ENCODE assay signal across 16 cellular contexts in the genomic region with DNA sequence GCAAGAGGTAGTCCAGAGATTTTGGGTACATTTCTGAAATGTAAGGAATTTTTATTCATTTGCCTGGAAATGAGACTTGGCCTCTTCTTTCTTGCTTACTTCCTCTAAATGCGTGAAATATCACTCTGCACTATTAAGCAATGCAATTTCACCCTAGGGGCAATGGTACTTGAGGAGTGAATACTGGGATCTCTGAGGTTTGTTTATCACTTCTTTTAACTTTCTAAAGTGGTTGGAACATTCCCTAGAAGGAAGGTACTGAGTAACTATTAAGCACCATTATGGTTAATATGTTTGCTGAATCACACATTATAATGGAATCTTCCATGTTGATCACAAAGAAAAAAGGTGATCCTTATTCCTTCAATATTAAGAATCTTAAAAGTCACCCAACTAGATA.
A peak's percentile ranks its signal among the peaks of the same experiment; 100 is the strongest.
DNase-seq lines count a peak whose midpoint lies in the region; ATAC-seq and TF ChIP-seq lines count a peak whose summit lies in the region.
"Had no signal": no experiment of that assay in that cellular context is flagged by ENCODE, and none has a peak within 500 bp of the region (broad histone marks: within the 10 kb centered on the region; RNA-seq: fewer than 3 reads in every experiment).

No MANE protein-coding gene starts in this region.

- H3K4me1 ChIP-seq in mammary epithelial cell (ENCODE audit: insufficient read depth, low read length) (peaks cover 4% of the 10 kb centered on the region), lung (ENCODE audit: control insufficient read depth in 2 of 2, insufficient read depth in 2 of 2, low read length in 2 of 2) (no peaks in the 10 kb centered on the region)
- H3K4me1 ChIP-seq: HAP-1 had no signal

- no TSS peak for BruUV-seq in MCF 10A (replicated peaks; lab: Mats Ljungman, UMichigan)
- BruUV-seq in mammary epithelial cell (replicated peaks; lab: Mats Ljungman, UMichigan) = no TSS peak

- no peak overlapping the region for H3K4me2 ChIP-seq in mammary epithelial cell (ENCODE audit: insufficient read depth, low read depth, low read length)

- no peaks in the 10 kb centered on the region for H3K9me3 ChIP-seq in mammary epithelial cell (replicated peaks; ENCODE audit: insufficient read depth, low read length)
- H3K9me3 ChIP-seq in lung (ENCODE audit: control insufficient read depth in 2 of 2, insufficient read depth in 1 of 2, low read length in 1 of 2) = no peaks in the 10 kb centered on the region
- H3K9me3 ChIP-seq: BLaER1 treated with 17β-estradiol and CSF1 and Interleukin-3, amounts not matched to agents 10 nM and 100 nM; HAP-1 had no signal

- dilution Hi-C loops in mammary epithelial cell (cut with HindIII; ENCODE audit: low sequenced_read_pairs) = no loop called here

- CTCF ChIA-PET in MCF 10A (lab: Yijun Ruan, JAX) = interaction anchor here (1.8 kb wide), 1 partner anchor 13 kb away, joined by 10 read pairs; no protein-coding TSS in a partner anchor
- CTCF ChIA-PET in mammary epithelial cell (lab: Charles Lee; ENCODE audit: low non-redundant PET) = interaction anchor here (0.6 kb wide), 1 partner anchor 145 kb away, joined by 3 read pairs; no protein-coding TSS in a partner anchor

- no peaks in the 10 kb centered on the region for H3K27me3 Mint-ChIP-seq in MCF 10A (ENCODE audit: insufficient read depth, unreplicated experiment)

- no peak overlapping the region for H2AFZ ChIP-seq in mammary epithelial cell (ENCODE audit: low read depth, low read length)
- H2AFZ ChIP-seq: GM23248 had no signal

- ATAC-seq in lung (ENCODE audit: insufficient read depth, low FRiP score) (peak; percentile 61), HG03196 (IDR thresholded peaks at IDR 0.05; ENCODE audit: unreplicated experiment) (no peak)
- ATAC-seq: CD8-positive, alpha-beta T cell had no signal

- H3K36me3 ChIP-seq in mammary epithelial cell (ENCODE audit: insufficient read depth, low read length) (no peaks in the 10 kb centered on the region), lung (ENCODE audit: control insufficient read depth in 2 of 2, insufficient read depth in 2 of 2, low read length in 2 of 2) (no peaks in the 10 kb centered on the region)
- H3K36me3 ChIP-seq: BLaER1 treated with 17β-estradiol and CSF1 and Interleukin-3, amounts not matched to agents 10 nM and 100 nM; HAP-1 had no signal

- intact Hi-C loops in MCF 10A (cut with micrococcal nuclease) (loop anchor here (10.0 kb wide), 1 partner anchor 113 kb away; no protein-coding TSS in a partner anchor), mammary epithelial cell (cut with micrococcal nuclease) (no loop called here)

- POLR2A ChIA-PET in MCF 10A (lab: Yijun Ruan, JAX) = interaction anchor here (0.8 kb wide), 1 partner anchor 10 kb away, joined by 4 read pairs; no protein-coding TSS in a partner anchor

- no peaks in the 10 kb centered on the region for H4K20me1 ChIP-seq in mammary epithelial cell (ENCODE audit: insufficient read depth, low read length)
- H4K20me1 ChIP-seq: BLaER1 treated with 17β-estradiol and CSF1 and Interleukin-3, amounts not matched to agents 10 nM and 100 nM had no signal

- no peak overlapping the region for H3K27ac Mint-ChIP-seq in MCF 10A (ENCODE audit: low read depth, unreplicated experiment)
- H3K27ac Mint-ChIP-seq: B cell; CD8-positive, alpha-beta T cell had no signal

- DNase-seq in MCF 10A (ENCODE audit: unreplicated experiment) = peak; percentile 12
- no peak for DNase-seq in mammary epithelial cell
- DNase-seq in epithelial cell of esophagus (ENCODE audit: low read depth) = peak; percentile 57
- no peak for DNase-seq in lung (ENCODE audit: low spot score)
- no peak for DNase-seq in AG08396 (ENCODE audit: low spot score)
- no peak for DNase-seq in NCI-H446 treated with DMSO at 0.1 percent for 48 hours (lab: John Stamatoyannopoulos, UW)
- DNase-seq: 8988T; Calu3; CD8-positive, alpha-beta T cell; DMS79 treated with DMSO at 0.1 percent for 48 hours; GF-D8; GM23248 had no signal

- TF ChIP-seq CTCF in MCF 10A (IDR thresholded peaks at IDR 0.05; ENCODE audit: unreplicated experiment) (no peak), mammary epithelial cell (conservative IDR thresholded peaks at IDR 0.05 in 1 of 2, IDR thresholded peaks at IDR 0.05 in 1 of 2; ENCODE audit: extremely low read depth in 1 of 2, insufficient read depth in 1 of 2, low read depth in 1 of 2, low read length in 2 of 2) (no peak), epithelial cell of esophagus (IDR thresholded peaks at IDR 0.05; ENCODE audit: insufficient read depth, low read depth, low read length, missing control alignments) (no peak), lung (IDR thresholded peaks at IDR 0.05; ENCODE audit: control extremely low read depth, extremely low read depth) (no peak)

- H3K27me3 ChIP-seq in mammary epithelial cell (ENCODE audit: insufficient read depth, low read length) (no peaks in the 10 kb centered on the region), lung (ENCODE audit: control insufficient read depth, insufficient read depth) (no peaks in the 10 kb centered on the region)
- H3K27me3 ChIP-seq: BLaER1 treated with 17β-estradiol and CSF1 and Interleukin-3, amounts not matched to agents 10 nM and 100 nM had no signal

- H3K36me3 Mint-ChIP-seq in MCF 10A (ENCODE audit: insufficient read depth, unreplicated experiment) = no peaks in the 10 kb centered on the region
- H3K36me3 Mint-ChIP-seq: CD8-positive, alpha-beta T cell had no signal

- no peaks in the 10 kb centered on the region for H3K9me3 Mint-ChIP-seq in MCF 10A (ENCODE audit: unreplicated experiment)
- H3K9me3 Mint-ChIP-seq: CD8-positive, alpha-beta T cell had no signal

- H3K9ac ChIP-seq in mammary epithelial cell (ENCODE audit: insufficient read depth, low read length) = no peak overlapping the region
- H3K9ac ChIP-seq: BLaER1 treated with 17β-estradiol and CSF1 and Interleukin-3, amounts not matched to agents 10 nM and 100 nM; GM23248 had no signal

- no peaks in the 10 kb centered on the region for H3K79me2 ChIP-seq in mammary epithelial cell (ENCODE audit: insufficient read depth, low read length)

- no peak overlapping the region for H3K27ac ChIP-seq in mammary epithelial cell (ENCODE audit: insufficient read depth, low read depth, low read length)
- H3K27ac ChIP-seq in lung (ENCODE audit: low read depth in 1 of 2, low read length in 1 of 2) = no peak overlapping the region
- H3K27ac ChIP-seq: BLaER1 treated with 17β-estradiol and CSF1 and Interleukin-3, amounts not matched to agents 10 nM and 100 nM; GM23248 had no signal

- 76% methylated on average over 1 of the region's 1 CpG for WGBS in mammary epithelial cell (ENCODE audit: low coverage, missing lambda C conversion rate)
- WGBS in lung, 2 donors = 56 to 61% methylated on average over 1 of the region's 1 CpG

- in situ Hi-C loops in mammary epithelial cell (cut with MboI; ENCODE audit: low sequenced_read_pairs in 2 of 2) = no loop called here

- no peak overlapping the region for H3K4me3 ChIP-seq in mammary epithelial cell (replicated peaks in 1 of 3; ENCODE audit: insufficient read depth in 1 of 3, low read depth in 2 of 3, low read length in 3 of 3)
- no peak overlapping the region for H3K4me3 ChIP-seq in epithelial cell of esophagus (ENCODE audit: low read length)
- no peak overlapping the region for H3K4me3 ChIP-seq in lung
- H3K4me3 ChIP-seq: BLaER1 treated with 17β-estradiol and CSF1 and Interleukin-3, amounts not matched to agents 10 nM and 100 nM; GM23248; HAP-1 had no signal

- H3K4me3 Mint-ChIP-seq in MCF 10A (ENCODE audit: unreplicated experiment) = no peak overlapping the region
- H3K4me3 Mint-ChIP-seq: B cell; CD8-positive, alpha-beta T cell had no signal

- no peaks in the 10 kb centered on the region for H3K4me1 Mint-ChIP-seq in MCF 10A (ENCODE audit: insufficient read depth, unreplicated experiment)
- H3K4me1 Mint-ChIP-seq: B cell had no signal

Comparison
In these comparisons a context has a peak if more than half of its experiments do, and no peak if none do; other contexts are left out.
1. DNase-seq: peak in MCF 10A (single experiment) and epithelial cell of esophagus (single experiment); none in mammary epithelial cell (single experiment), lung (single experiment), AG08396 (single experiment) and NCI-H446 treated with DMSO at 0.1 percent for 48 hours (single experiment).